Comparison of ENCODE assay signal across 28 cellular contexts in genomic region chr11:29438815-29439214, GRCh38.
"Had no signal": no experiment of that assay in that cellular context is flagged by ENCODE, and none has a peak within 500 bp of the region (broad histone marks: within the 10 kb centered on the region; RNA-seq: fewer than 3 reads in every experiment).

No MANE protein-coding gene starts in this region.

- H3K4me3 Mint-ChIP-seq: stimulated activated effector memory CD8-positive, alpha-beta T cell treated with anti-CD3 and anti-CD28 coated beads, Interleukin-12 subunit alpha, Interleukin-12 subunit beta, amount 100 ng/mL, for 72 hours; stimulated activated memory B cell treated with anti-CD40 and anti-IgM and Interleukin-4, amounts not matched to agents 10 μg/mL and 1 μg/mL and 100 μg/mL, for 72 hours; stimulated activated naive B cell treated with anti-CD40 and anti-IgM and Interleukin-4, amounts not matched to agents 10 μg/mL and 1 μg/mL and 100 μg/mL, for 72 hours; stimulated activated naive CD8-positive, alpha-beta T cell treated with anti-CD3 and anti-CD28 coated beads, Interleukin-15, amount 100 ng/mL, for 72 hours; stimulated activated naive CD8-positive, alpha-beta T cell treated with anti-CD3 and anti-CD28 coated beads, Interleukin-15, Interleukin-2, amounts not matched to agents 100 ng/mL and 50 ng/mL, for 24 hours; type B pancreatic cell had no signal

- H3K4me3 ChIP-seq: stomach, suprapubic skin, testis, thoracic aorta, thyroid gland, tibial artery, tibial nerve, transverse colon, upper lobe of left lung, upper lobe of right lung, uterus, vagina had no signal

- H3K4me1 Mint-ChIP-seq: stimulated activated effector memory CD8-positive, alpha-beta T cell treated with anti-CD3 and anti-CD28 coated beads, Interleukin-12 subunit alpha, Interleukin-12 subunit beta, amount 100 ng/mL, for 72 hours; stimulated activated memory B cell treated with anti-CD40 and anti-IgM and Interleukin-4, amounts not matched to agents 10 μg/mL and 1 μg/mL and 100 μg/mL, for 72 hours; stimulated activated naive B cell treated with anti-CD40 and anti-IgM and Interleukin-4, amounts not matched to agents 10 μg/mL and 1 μg/mL and 100 μg/mL, for 72 hours; stimulated activated naive CD8-positive, alpha-beta T cell treated with anti-CD3 and anti-CD28 coated beads, Interleukin-15, amount 100 ng/mL, for 72 hours had no signal

- H3K27ac Mint-ChIP-seq: stimulated activated effector memory CD8-positive, alpha-beta T cell treated with anti-CD3 and anti-CD28 coated beads, Interleukin-12 subunit alpha, Interleukin-12 subunit beta, amount 100 ng/mL, for 72 hours; stimulated activated memory B cell treated with anti-CD40 and anti-IgM and Interleukin-4, amounts not matched to agents 10 μg/mL and 1 μg/mL and 100 μg/mL, for 72 hours; stimulated activated naive B cell treated with anti-CD40 and anti-IgM and Interleukin-4, amounts not matched to agents 10 μg/mL and 1 μg/mL and 100 μg/mL, for 72 hours; stimulated activated naive CD8-positive, alpha-beta T cell treated with anti-CD3 and anti-CD28 coated beads, Interleukin-15, amount 100 ng/mL, for 72 hours; stimulated activated naive CD8-positive, alpha-beta T cell treated with anti-CD3 and anti-CD28 coated beads, Interleukin-15, Interleukin-2, amounts not matched to agents 100 ng/mL and 50 ng/mL, for 24 hours; type B pancreatic cell had no signal

- ATAC-seq: stimulated activated effector memory CD8-positive, alpha-beta T cell treated with anti-CD3 and anti-CD28 coated beads, Interleukin-12 subunit alpha, Interleukin-12 subunit beta, amount 100 ng/mL, for 72 hours; stimulated activated memory B cell treated with anti-CD40 and anti-IgM and Interleukin-4, amounts not matched to agents 10 μg/mL and 1 μg/mL and 100 μg/mL, for 72 hours; stimulated activated naive B cell treated with anti-CD40 and anti-IgM and Interleukin-4, amounts not matched to agents 10 μg/mL and 1 μg/mL and 100 μg/mL, for 72 hours; stimulated activated naive CD8-positive, alpha-beta T cell treated with anti-CD3 and anti-CD28 coated beads, Interleukin-15, amount 100 ng/mL, for 72 hours; stimulated activated naive CD8-positive, alpha-beta T cell treated with anti-CD3 and anti-CD28 coated beads, Interleukin-15, Interleukin-2, amounts not matched to agents 100 U/mL and 50 U/mL, for 24 hours; upper lobe of right lung had no signal

- DNase-seq: stimulated activated CD4-positive, alpha-beta T cell treated with anti-CD3 and anti-CD28 coated beads, Interleukin-2, amount 100 ng/mL, for 48 hours; stimulated activated CD4-positive, alpha-beta T cell treated with anti-CD3 and anti-CD28 coated beads, Interleukin-4, amount 100 ng/mL, for 1 hour; stimulated activated CD4-positive, alpha-beta T cell treated with anti-CD3 and anti-CD28 coated beads, Interleukin-4, amount 100 ng/mL, for 24 hours; stimulated activated CD4-positive, alpha-beta T cell treated with anti-CD3 and anti-CD28 coated beads, Interleukin-4, amount 100 ng/mL, for 4 hours; stimulated activated CD8-positive, alpha-beta memory T cell treated with anti-CD3 and anti-CD28 coated beads, Interleukin-4, amount 100 ng/mL, for 48 hours; stimulated activated naive B cell treated with anti-CD40 and anti-IgM and Interleukin-4, amounts not matched to agents 10 μg/mL and 1 μg/mL and 100 μg/mL, for 72 hours; stimulated activated naive CD4-positive, alpha-beta T cell; stimulated activated naive CD4-positive, alpha-beta T cell treated with Interleukin-2 at 50 U/mL for 16 hours; stimulated activated naive CD8-positive, alpha-beta T cell treated with anti-CD3 and anti-CD28 coated beads, Interleukin-15, amount 100 ng/mL, for 72 hours; stimulated activated naive CD8-positive, alpha-beta T cell treated with anti-CD3 and anti-CD28 coated beads, Interleukin-15, Interleukin-2, amounts not matched to agents 100 U/mL and 50 U/mL, for 24 hours; stomach; substantia nigra; testis; thyroid gland; tibial artery; transverse colon; trophoblast cell; upper lobe of left lung; upper lobe of right lung; uterus had no signal

- H3K9me3 Mint-ChIP-seq: stimulated activated memory B cell treated with anti-CD40 and anti-IgM and Interleukin-4, amounts not matched to agents 10 μg/mL and 1 μg/mL and 100 μg/mL, for 72 hours; stimulated activated naive B cell treated with anti-CD40 and anti-IgM and Interleukin-4, amounts not matched to agents 10 μg/mL and 1 μg/mL and 100 μg/mL, for 72 hours; stimulated activated naive CD8-positive, alpha-beta T cell treated with anti-CD3 and anti-CD28 coated beads, Interleukin-15, Interleukin-2, amounts not matched to agents 100 ng/mL and 50 ng/mL, for 24 hours; type B pancreatic cell had no signal

- H3K27me3 Mint-ChIP-seq: stimulated activated memory B cell treated with anti-CD40 and anti-IgM and Interleukin-4, amounts not matched to agents 10 μg/mL and 1 μg/mL and 100 μg/mL, for 72 hours; stimulated activated naive B cell treated with anti-CD40 and anti-IgM and Interleukin-4, amounts not matched to agents 10 μg/mL and 1 μg/mL and 100 μg/mL, for 72 hours; stimulated activated naive CD8-positive, alpha-beta T cell treated with anti-CD3 and anti-CD28 coated beads, Interleukin-15, Interleukin-2, amounts not matched to agents 100 ng/mL and 50 ng/mL, for 24 hours; type B pancreatic cell had no signal

- H3K36me3 Mint-ChIP-seq: stimulated activated effector memory CD8-positive, alpha-beta T cell treated with anti-CD3 and anti-CD28 coated beads, Interleukin-12 subunit alpha, Interleukin-12 subunit beta, amount 100 ng/mL, for 72 hours; stimulated activated memory B cell treated with anti-CD40 and anti-IgM and Interleukin-4, amounts not matched to agents 10 μg/mL and 1 μg/mL and 100 μg/mL, for 72 hours; stimulated activated naive B cell treated with anti-CD40 and anti-IgM and Interleukin-4, amounts not matched to agents 10 μg/mL and 1 μg/mL and 100 μg/mL, for 72 hours; type B pancreatic cell had no signal
